25 cellular contexts compared by ENCODE assay signal in the genomic region with DNA sequence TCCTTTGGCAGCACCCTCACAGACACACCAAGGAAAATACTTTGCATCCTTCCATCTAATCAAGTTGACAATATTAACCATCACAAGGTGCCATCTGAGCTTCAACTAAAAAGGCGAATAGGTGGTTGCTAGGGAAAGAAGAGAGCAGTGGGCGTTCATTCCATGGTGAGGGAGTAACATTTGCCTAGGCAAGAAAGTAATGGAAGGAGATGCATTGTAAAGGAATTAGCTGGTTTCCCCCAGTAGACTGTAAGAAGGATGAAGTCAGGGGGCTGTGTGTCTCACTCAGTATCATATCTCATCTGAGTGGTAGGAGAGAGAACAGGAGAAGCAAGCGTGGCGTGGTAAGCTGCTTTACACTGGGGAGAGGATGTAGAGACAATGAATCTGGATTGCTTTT.
"Had no signal": no experiment of that assay in that cellular context is flagged by ENCODE, and none has a peak within 500 bp of the region (broad histone marks: within the 10 kb centered on the region; RNA-seq: fewer than 3 reads in every experiment).

No MANE protein-coding gene starts in this region.

- H3K4me3 Mint-ChIP-seq: activated CD4-positive, alpha-beta memory T cell treated with anti-CD3 and anti-CD28 coated beads, Interleukin-2, amount 10 ng/mL, durations not matched to agents 7 days and 5 days; activated CD4-positive, alpha-beta T cell treated with anti-CD3 and anti-CD28 coated beads for 36 hours; activated CD4-positive, alpha-beta T cell treated with anti-CD3 and anti-CD28 coated beads, Interleukin-2, amount 10 ng/mL, durations not matched to agents 24 days and 14 days; activated naive CD4-positive, alpha-beta T cell treated with anti-CD3 and anti-CD28 coated beads, Interleukin-2, amount 10 ng/mL, durations not matched to agents 7 days and 5 days; activated naive CD8-positive, alpha-beta T cell treated with anti-CD3 and anti-CD28 coated beads, Interleukin-2, amount 10 ng/mL, durations not matched to agents 7 days and 5 days; activated T-cell treated with anti-CD3 and anti-CD28 coated beads, Interleukin-2, amount 50 U/mL, for 24 hours; activated T-cell treated with anti-CD3 and anti-CD28 coated beads, Interleukin-2, amount 50 U/mL, for 72 hours; endodermal cell; T-helper 17 cell; T-helper 2 cell treated with Interferon-gamma antibody and Interleukin-4, amounts not matched to agents 5 μg/mL and 100 μg/mL, for 36 hours had no signal

- H3K4me1 Mint-ChIP-seq: activated CD4-positive, alpha-beta memory T cell treated with anti-CD3 and anti-CD28 coated beads, Interleukin-2, amount 10 ng/mL, durations not matched to agents 7 days and 5 days; activated CD4-positive, alpha-beta T cell treated with anti-CD3 and anti-CD28 coated beads for 36 hours; activated CD4-positive, alpha-beta T cell treated with anti-CD3 and anti-CD28 coated beads, Interleukin-2, amount 10 ng/mL, durations not matched to agents 24 days and 14 days; activated naive CD4-positive, alpha-beta T cell treated with anti-CD3 and anti-CD28 coated beads, Interleukin-2, amount 10 ng/mL, durations not matched to agents 7 days and 5 days; activated naive CD8-positive, alpha-beta T cell treated with anti-CD3 and anti-CD28 coated beads, Interleukin-2, amount 10 ng/mL, durations not matched to agents 7 days and 5 days had no signal

- H3K27ac Mint-ChIP-seq: activated CD4-positive, alpha-beta memory T cell treated with anti-CD3 and anti-CD28 coated beads, Interleukin-2, amount 10 ng/mL, durations not matched to agents 7 days and 5 days; activated CD4-positive, alpha-beta T cell treated with anti-CD3 and anti-CD28 coated beads for 36 hours; activated CD4-positive, alpha-beta T cell treated with anti-CD3 and anti-CD28 coated beads, Interleukin-2, amount 10 ng/mL, durations not matched to agents 24 days and 14 days; activated naive CD4-positive, alpha-beta T cell treated with anti-CD3 and anti-CD28 coated beads, Interleukin-2, amount 10 ng/mL, durations not matched to agents 7 days and 5 days; activated naive CD4-positive, alpha-beta T cell treated with anti-CD3 and anti-CD28 coated beads, Interleukin-2, amount 50 U/mL, for 72 hours; activated naive CD8-positive, alpha-beta T cell treated with anti-CD3 and anti-CD28 coated beads, Interleukin-2, amount 10 ng/mL, durations not matched to agents 7 days and 5 days; activated T-cell treated with anti-CD3 and anti-CD28 coated beads, Interleukin-2, amount 50 U/mL, for 24 hours; activated T-cell treated with anti-CD3 and anti-CD28 coated beads, Interleukin-2, amount 50 U/mL, for 72 hours; endodermal cell; T-helper 17 cell; T-helper 2 cell treated with Interferon-gamma antibody and Interleukin-4, amounts not matched to agents 5 μg/mL and 100 μg/mL, for 36 hours had no signal

- H3K27ac ChIP-seq: ascending aorta, brain microvascular endothelial cell, colonic mucosa, heart left ventricle had no signal

- H3K9me3 ChIP-seq: ascending aorta, colonic mucosa, heart left ventricle had no signal

- H3K4me3 ChIP-seq: ascending aorta, colonic mucosa, heart left ventricle had no signal

- H3K27me3 ChIP-seq: ascending aorta, brain microvascular endothelial cell, colonic mucosa, heart left ventricle had no signal

- DNase-seq: activated CD4-positive, alpha-beta memory T cell treated with anti-CD3 and anti-CD28 coated beads, Interleukin-2, amount 10 ng/mL, durations not matched to agents 7 days and 5 days; activated CD4-positive, alpha-beta T cell treated with anti-CD3 and anti-CD28 coated beads for 36 hours; activated CD4-positive, alpha-beta T cell treated with anti-CD3 and anti-CD28 coated beads, Interleukin-2, amount 10 ng/mL, durations not matched to agents 24 days and 14 days; activated CD4-positive, CD25-positive, alpha-beta regulatory T cell; activated CD4-positive, CD25-positive, alpha-beta regulatory T cell treated with anti-CD3 and anti-CD28 coated beads, Interleukin-2, amount 50 U/mL, for 72 hours; activated CD8-positive, alpha-beta memory T cell treated with anti-CD3 and anti-CD28 coated beads, Interleukin-2, amount 50 U/mL, for 48 hours; activated gamma-delta T cell; activated naive CD4-positive, alpha-beta T cell; activated naive CD4-positive, alpha-beta T cell treated with anti-CD3 and anti-CD28 coated beads, Interleukin-2, amount 10 ng/mL, durations not matched to agents 7 days and 5 days; activated naive CD8-positive, alpha-beta T cell treated with anti-CD3 and anti-CD28 coated beads, Interleukin-2, amount 10 ng/mL, durations not matched to agents 7 days and 5 days; activated T-cell treated with anti-CD3 and anti-CD28 coated beads for 4 hours; activated T-cell treated with anti-CD3 and anti-CD28 coated beads, Interleukin-2, amount 50 U/mL, for 24 hours; activated T-cell treated with anti-CD3 and anti-CD28 coated beads, Interleukin-2, amount 50 U/mL, for 72 hours; brain microvascular endothelial cell; colonic mucosa; effector memory CD4-positive, alpha-beta T cell; endodermal cell; foreskin fibroblast; heart left ventricle; T-helper 1 cell; T-helper 17 cell; T1000 had no signal

- H3K36me3 ChIP-seq: ascending aorta, brain microvascular endothelial cell, colonic mucosa, heart left ventricle had no signal

- H3K9me3 Mint-ChIP-seq: activated CD4-positive, alpha-beta memory T cell treated with anti-CD3 and anti-CD28 coated beads, Interleukin-2, amount 10 ng/mL, durations not matched to agents 7 days and 5 days; activated CD4-positive, alpha-beta T cell treated with anti-CD3 and anti-CD28 coated beads, Interleukin-2, amount 10 ng/mL, durations not matched to agents 24 days and 14 days; activated naive CD4-positive, alpha-beta T cell treated with anti-CD3 and anti-CD28 coated beads, Interleukin-2, amount 10 ng/mL, durations not matched to agents 7 days and 5 days; activated naive CD4-positive, alpha-beta T cell treated with anti-CD3 and anti-CD28 coated beads, Interleukin-2, amount 50 U/mL, for 72 hours; activated naive CD8-positive, alpha-beta T cell treated with anti-CD3 and anti-CD28 coated beads, Interleukin-2, amount 10 ng/mL, durations not matched to agents 7 days and 5 days; activated T-cell treated with anti-CD3 and anti-CD28 coated beads, Interleukin-2, amount 50 U/mL, for 24 hours; activated T-cell treated with anti-CD3 and anti-CD28 coated beads, Interleukin-2, amount 50 U/mL, for 72 hours; endodermal cell; T-helper 2 cell treated with Interferon-gamma antibody and Interleukin-4, amounts not matched to agents 5 μg/mL and 100 μg/mL, for 36 hours had no signal

- H3K27me3 Mint-ChIP-seq: activated CD4-positive, alpha-beta T cell treated with anti-CD3 and anti-CD28 coated beads, Interleukin-2, amount 10 ng/mL, durations not matched to agents 24 days and 14 days; activated naive CD4-positive, alpha-beta T cell treated with anti-CD3 and anti-CD28 coated beads, Interleukin-2, amount 10 ng/mL, durations not matched to agents 7 days and 5 days had no signal

- H3K36me3 Mint-ChIP-seq: activated naive CD4-positive, alpha-beta T cell treated with anti-CD3 and anti-CD28 coated beads, Interleukin-2, amount 10 ng/mL, durations not matched to agents 7 days and 5 days; activated naive CD4-positive, alpha-beta T cell treated with anti-CD3 and anti-CD28 coated beads, Interleukin-2, amount 50 U/mL, for 72 hours; activated naive CD8-positive, alpha-beta T cell treated with anti-CD3 and anti-CD28 coated beads, Interleukin-2, amount 10 ng/mL, durations not matched to agents 7 days and 5 days had no signal

- H3K4me1 ChIP-seq: colonic mucosa had no signal
